ENCODE assay signal across 12 cellular contexts in the genomic region with DNA sequence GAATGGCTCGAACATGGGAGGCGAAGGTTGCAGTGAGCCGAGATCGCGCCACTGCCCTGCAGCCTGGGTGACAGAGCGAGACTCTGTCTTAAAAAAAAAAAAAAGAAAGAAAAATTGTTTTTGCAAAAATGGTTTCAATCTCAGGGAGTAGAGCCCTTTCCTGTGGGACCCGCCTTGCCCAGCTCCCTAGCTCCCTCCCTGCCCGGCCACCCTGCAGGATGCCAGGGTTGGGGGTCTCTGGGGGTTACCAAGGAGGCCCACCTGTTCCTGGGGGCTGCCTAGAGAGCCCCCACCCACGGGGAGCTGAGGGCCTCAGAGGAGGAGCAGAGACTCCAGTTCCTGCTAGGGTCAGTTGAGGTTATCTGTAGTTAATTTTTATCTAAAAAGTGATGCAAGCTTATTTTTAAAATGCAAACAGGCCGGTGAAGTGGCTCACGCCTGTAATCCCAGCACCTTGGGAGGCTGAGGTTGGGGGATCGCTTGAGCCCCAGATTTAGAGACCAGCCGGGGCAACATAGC. TPM values are rescaled to one million over a fixed set of nuclear protein-coding genes. Genes with fewer than 3 reads are reported as not detected.
DNase-seq lines count a peak whose midpoint lies in the region; ATAC-seq, FAIRE-seq and TF ChIP-seq lines count a peak whose summit lies in the region.
"Had no signal": no experiment of that assay in that cellular context is flagged by ENCODE, and none has a peak within 500 bp of the region (broad histone marks: within the 10 kb centered on the region; RNA-seq: fewer than 3 reads in every experiment).

No MANE protein-coding gene starts in this region.

- DNase-seq in pancreas (peak in 3 of 6 donors; percentile 25 to 60 (median 46)), C1 segment of cervical spinal cord (lab: John Stamatoyannopoulos, UW) (no peak), SIG-M5 (lab: John Stamatoyannopoulos, UW) (no peak)
- DNase-seq in activated CD8-positive, alpha-beta T cell treated with anti-CD3 and anti-CD28 coated beads for 36 hours: no peak
- DNase-seq in activated CD4-positive, alpha-beta T cell treated with anti-CD3 and anti-CD28 coated beads for 36 hours: no peak
- DNase-seq: activated CD4-positive, CD25-positive, alpha-beta regulatory T cell treated with anti-CD3 and anti-CD28 coated beads, Interleukin-2, amount 50 U/mL, for 72 hours; activated naive CD4-positive, alpha-beta T cell; Kasumi-1 had no signal

- no peaks in the 10 kb centered on the region for H3K36me3 ChIP-seq in pancreas

- TF ChIP-seq CTCF in VCaP (conservative IDR thresholded peaks at IDR 0.05) (no peak), pancreas (IDR thresholded peaks at IDR 0.05) (no peak)
- TF ChIP-seq CTCF in activated CD8-positive, alpha-beta T cell treated with anti-CD3 and anti-CD28 coated beads for 36 hours (IDR thresholded peaks at IDR 0.05): no peak

- intact Hi-C loops in pancreas (cut with DNase I): no loop called here
- intact Hi-C loops in activated CD8-positive, alpha-beta T cell treated with anti-CD3 and anti-CD28 coated beads for 36 hours (cut with micrococcal nuclease): no loop called here
- intact Hi-C loops in activated CD4-positive, alpha-beta T cell treated with anti-CD3 and anti-CD28 coated beads for 36 hours (cut with DNase I, micrococcal nuclease): no loop called here

- peak overlapping the region; percentile 82 for H3K27ac ChIP-seq in VCaP
- peak overlapping the region in 2 of 4 donors; percentile 24 to 46 for H3K27ac ChIP-seq in pancreas
- H3K27ac ChIP-seq: psoas muscle had no signal

- no peaks in the 10 kb centered on the region for H3K27me3 ChIP-seq in pancreas

- no peak overlapping the region for H3K4me3 Mint-ChIP-seq in activated CD8-positive, alpha-beta T cell treated with anti-CD3 and anti-CD28 coated beads for 36 hours
- no peak overlapping the region for H3K4me3 Mint-ChIP-seq in activated CD4-positive, alpha-beta T cell treated with anti-CD3 and anti-CD28 coated beads for 36 hours

- H3K9me3 Mint-ChIP-seq in activated CD8-positive, alpha-beta T cell treated with anti-CD3 and anti-CD28 coated beads for 36 hours: no peaks in the 10 kb centered on the region
- H3K9me3 Mint-ChIP-seq in activated CD4-positive, alpha-beta T cell treated with anti-CD3 and anti-CD28 coated beads for 36 hours (ENCODE audit: low read depth): no peaks in the 10 kb centered on the region

- POLR2A ChIA-PET in activated CD8-positive, alpha-beta T cell treated with anti-CD3 and anti-CD28 coated beads for 36 hours (lab: Charles Lee): no interaction called here
- POLR2A ChIA-PET in activated CD4-positive, alpha-beta T cell treated with anti-CD3 and anti-CD28 coated beads for 36 hours (lab: Charles Lee): no interaction called here

- peaks cover 11 to 13% (median 13%) of the 10 kb centered on the region in 3 donors for H3K4me1 ChIP-seq in pancreas
- H3K4me1 ChIP-seq: psoas muscle had no signal

- FAIRE-seq in pancreas (lab: Jason Lieb, UNC): no peak

- ATAC-seq in GM19324 (IDR thresholded peaks at IDR 0.05; ENCODE audit: low FRiP score, unreplicated experiment): peak; percentile 66
- ATAC-seq in HG02798 (IDR thresholded peaks at IDR 0.05; ENCODE audit: poor library complexity, unreplicated experiment): peak; percentile 74
- peak; percentile 81 to 91 (median 89) for ATAC-seq in pancreas
- no peak for ATAC-seq in activated CD8-positive, alpha-beta T cell treated with anti-CD3 and anti-CD28 coated beads for 36 hours
- ATAC-seq in activated CD4-positive, alpha-beta T cell treated with anti-CD3 and anti-CD28 coated beads for 36 hours: no peak
- ATAC-seq: psoas muscle had no signal

- no peaks in the 10 kb centered on the region for H3K36me3 Mint-ChIP-seq in activated CD8-positive, alpha-beta T cell treated with anti-CD3 and anti-CD28 coated beads for 36 hours (ENCODE audit: low read depth)
- no peaks in the 10 kb centered on the region for H3K36me3 Mint-ChIP-seq in activated CD4-positive, alpha-beta T cell treated with anti-CD3 and anti-CD28 coated beads for 36 hours (ENCODE audit: low read depth)

- CTCF ChIA-PET in activated CD8-positive, alpha-beta T cell treated with anti-CD3 and anti-CD28 coated beads for 36 hours (lab: Charles Lee): no interaction called here
- CTCF ChIA-PET in activated CD4-positive, alpha-beta T cell treated with anti-CD3 and anti-CD28 coated beads for 36 hours (lab: Charles Lee): no interaction called here

- no peaks in the 10 kb centered on the region for H3K27me3 Mint-ChIP-seq in activated CD8-positive, alpha-beta T cell treated with anti-CD3 and anti-CD28 coated beads for 36 hours
- H3K27me3 Mint-ChIP-seq in activated CD4-positive, alpha-beta T cell treated with anti-CD3 and anti-CD28 coated beads for 36 hours: no peaks in the 10 kb centered on the region

- H3K9me3 ChIP-seq in pancreas: no peaks in the 10 kb centered on the region
- H3K9me3 ChIP-seq: psoas muscle had no signal

- no peak overlapping the region for H3K4me3 ChIP-seq in pancreas
- H3K4me3 ChIP-seq: psoas muscle had no signal

- H3K4me1 Mint-ChIP-seq in activated CD8-positive, alpha-beta T cell treated with anti-CD3 and anti-CD28 coated beads for 36 hours (ENCODE audit: low read depth): no peaks in the 10 kb centered on the region
- no peaks in the 10 kb centered on the region for H3K4me1 Mint-ChIP-seq in activated CD4-positive, alpha-beta T cell treated with anti-CD3 and anti-CD28 coated beads for 36 hours

- no peak overlapping the region for H3K27ac Mint-ChIP-seq in activated CD8-positive, alpha-beta T cell treated with anti-CD3 and anti-CD28 coated beads for 36 hours
- no peak overlapping the region for H3K27ac Mint-ChIP-seq in activated CD4-positive, alpha-beta T cell treated with anti-CD3 and anti-CD28 coated beads for 36 hours

- 29 to 32% methylated on average over 13 of the region's 13 CpGs for WGBS in pancreas, 2 donors

RNA-seq across cellular contexts. Expression of a gene that starts 18.7 kb away (rescaled TPM):
- total RNA-seq in pancreas: 1 to 10 TPM; 3.5 to 6.6 (median 5.7) TPM
- polyA plus RNA-seq in pancreas: 10 to 100 TPM in 1 of 2 donors, 1 to 10 TPM in 1; 7.9 to 17.8 TPM
- total RNA-seq in activated CD8-positive, alpha-beta T cell treated with anti-CD3 and anti-CD28 coated beads for 36 hours: 10 to 100 TPM; 63.9 to 65.7 TPM
- 100 to 1,000 TPM in 1 of 2 experiments, 10 to 100 TPM in 1; 92.8 to 127 TPM for total RNA-seq in activated CD4-positive, alpha-beta T cell treated with anti-CD3 and anti-CD28 coated beads for 36 hours

RNA-seq across cellular contexts. Expression of a gene that starts 56.1 kb away (rescaled TPM):
- 10 to 100 TPM; 20.3 to 40.5 (median 29.7) TPM for total RNA-seq in pancreas
- polyA plus RNA-seq in pancreas: 10 to 100 TPM; 43.0 to 57.8 TPM
- 10 to 100 TPM; 68.0 to 68.3 TPM for total RNA-seq in activated CD8-positive, alpha-beta T cell treated with anti-CD3 and anti-CD28 coated beads for 36 hours
- total RNA-seq in activated CD4-positive, alpha-beta T cell treated with anti-CD3 and anti-CD28 coated beads for 36 hours: 10 to 100 TPM; 54.5 to 60.2 TPM

Comparison
In these comparisons a context has a peak if more than half of its experiments do, and no peak if none do; other contexts are left out.
1. ATAC-seq: peak in GM19324 (single experiment), HG02798 (single experiment) and pancreas (4 of 4); none in activated CD8-positive, alpha-beta T cell treated with anti-CD3 and anti-CD28 coated beads for 36 hours (single experiment) and activated CD4-positive, alpha-beta T cell treated with anti-CD3 and anti-CD28 coated beads for 36 hours (single experiment).
2. RNA of a gene that starts 18.7 kb away (total RNA-seq): 92.8 to 127 TPM in activated CD4-positive, alpha-beta T cell treated with anti-CD3 and anti-CD28 coated beads for 36 hours and 63.9 to 65.7 TPM in activated CD8-positive, alpha-beta T cell treated with anti-CD3 and anti-CD28 coated beads for 36 hours; 3.5 to 6.6 TPM in pancreas; every median in the first group is over 4 times any median in the second.